Comparison of ENCODE assay signal across 8 cellular contexts in the genomic region with DNA sequence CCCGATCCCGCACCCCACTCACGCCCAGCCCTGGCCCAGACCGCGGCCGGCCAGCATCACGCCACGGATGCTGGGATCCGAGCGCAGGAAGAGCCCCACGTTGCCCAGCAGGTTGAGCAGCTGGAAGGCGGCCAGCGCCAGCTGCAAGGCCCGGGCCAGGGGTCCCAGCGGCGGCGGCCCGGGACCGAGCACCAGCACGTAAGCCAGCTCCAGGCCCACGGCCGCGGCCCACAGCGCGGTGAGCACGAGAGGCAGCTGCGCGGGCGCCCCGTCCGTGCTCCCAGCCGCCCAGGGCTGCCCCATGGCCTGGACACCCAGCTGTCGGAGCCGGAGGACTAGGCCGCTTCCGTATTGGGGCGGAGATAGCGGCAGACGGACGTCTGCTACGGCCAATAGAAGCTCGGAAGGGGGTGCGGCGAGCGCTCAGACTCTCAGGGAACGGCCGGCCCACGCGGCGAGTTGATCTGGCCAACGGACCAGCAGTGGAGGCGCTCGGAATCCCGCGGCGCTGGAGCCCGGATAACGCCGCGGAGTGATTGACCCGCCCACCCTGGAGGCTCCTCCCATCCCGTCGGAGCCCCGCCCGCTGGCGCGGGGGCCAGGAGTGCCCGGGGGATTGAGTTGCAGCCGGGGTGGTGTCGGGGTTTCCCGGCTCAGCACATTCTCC. TPM values are rescaled to one million over a fixed set of nuclear protein-coding genes. Genes with fewer than 3 reads are reported as not detected.
DNase-seq lines count a peak whose midpoint lies in the region; ATAC-seq, FAIRE-seq and TF ChIP-seq lines count a peak whose summit lies in the region.

A gene with protein sequence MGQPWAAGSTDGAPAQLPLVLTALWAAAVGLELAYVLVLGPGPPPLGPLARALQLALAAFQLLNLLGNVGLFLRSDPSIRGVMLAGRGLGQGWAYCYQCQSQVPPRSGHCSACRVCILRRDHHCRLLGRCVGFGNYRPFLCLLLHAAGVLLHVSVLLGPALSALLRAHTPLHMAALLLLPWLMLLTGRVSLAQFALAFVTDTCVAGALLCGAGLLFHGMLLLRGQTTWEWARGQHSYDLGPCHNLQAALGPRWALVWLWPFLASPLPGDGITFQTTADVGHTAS (minus strand): TSS at position 348 of the 667 bp plus-strand sequence. CDS start 45 bp downstream, at position 303.

- DNase-seq in GM12891 (ENCODE audit: insufficient read length, low spot score) (peak; percentile 97), NCI-H1436 treated with DMSO at 0.1 percent for 48 hours (lab: John Stamatoyannopoulos, UW) (peak; percentile 40), amniotic epithelial cell (ENCODE audit: low read depth) (peak; percentile 95), left ventricle myocardium inferior (peak; percentile 98), progenitor cell of endocrine pancreas (ENCODE audit: low spot score, unreplicated experiment) (peak; percentile 88)

- intact Hi-C loops in T-helper 1 cell treated with Interleukin-12 subunit alpha and Interleukin-12 subunit beta and Interleukin-4 antibody, amounts not matched to agents 30 ng/mL and 1 ng/mL, for 36 hours (cut with micrococcal nuclease): loop anchor here (1.0 to 2.0 kb wide), 12 partner anchors 13 to 257 kb away; partner anchors contain the start of genes BBS1, CCDC87, CCS and DPP3
- intact Hi-C loops in left ventricle myocardium inferior (cut with micrococcal nuclease): no loop called here

- peak within 1 kb of the TSS; percentile 69 for H3K4me3 Mint-ChIP-seq in progenitor cell of endocrine pancreas (ENCODE audit: low read depth)

- peak; percentile 80 for ATAC-seq in HG02840 (IDR thresholded peaks at IDR 0.05; ENCODE audit: low FRiP score, unreplicated experiment)

- no peaks in the 10 kb centered on the region for H3K27me3 ChIP-seq in left ventricle myocardium inferior (ENCODE audit: low read depth)

- WGBS in urinary bladder: under 1% methylated on average over 71 of the region's 71 CpGs

- H3K9me3 ChIP-seq in left ventricle myocardium inferior (replicated peaks): no peaks in the 10 kb centered on the region

- H3K36me3 ChIP-seq in left ventricle myocardium inferior (peaks cover 27% of the 10 kb centered on the region), urinary bladder (ENCODE audit: insufficient read depth) (peaks cover 3% of the 10 kb centered on the region)

- H3K4me1 ChIP-seq in left ventricle myocardium inferior: peaks cover 36% of the 10 kb centered on the region
- no peaks in the 10 kb centered on the region for H3K4me1 ChIP-seq in urinary bladder (ENCODE audit: insufficient read depth)

- H3K27ac ChIP-seq in left ventricle myocardium inferior (replicated peaks) (peak within 1 kb of the TSS; percentile 76), urinary bladder (ENCODE audit: low read depth) (no peak within 1 kb of the TSS)

- TF ChIP-seq CTCF in left ventricle myocardium inferior (IDR thresholded peaks at IDR 0.05; ENCODE audit: borderline replicate concordance) (no peak), progenitor cell of endocrine pancreas (IDR thresholded peaks at IDR 0.05; ENCODE audit: unreplicated experiment) (no peak)

- peaks cover 12% of the 10 kb centered on the region for H3K4me1 Mint-ChIP-seq in progenitor cell of endocrine pancreas (ENCODE audit: low read depth)

- FAIRE-seq in GM12891 (lab: Jason Lieb, UNC): peak; percentile 95

- H3K27me3 Mint-ChIP-seq in progenitor cell of endocrine pancreas: peaks cover 15% of the 10 kb centered on the region

- H3K36me3 Mint-ChIP-seq in progenitor cell of endocrine pancreas (ENCODE audit: insufficient read depth): peaks cover 8% of the 10 kb centered on the region

- H3K9me3 Mint-ChIP-seq in progenitor cell of endocrine pancreas (ENCODE audit: low read depth): no peaks in the 10 kb centered on the region

- peak; percentile 46; the same call in 1 of the 2 replicates for TF ChIP-seq POLR2A in GM12891 (IDR thresholded peaks at IDR 0.05; ENCODE audit: low read depth, low read length)

- H3K4me3 ChIP-seq in left ventricle myocardium inferior: peak within 1 kb of the TSS; percentile 88
- H3K4me3 ChIP-seq in urinary bladder (ENCODE audit: low read depth, low read length): peak within 1 kb of the TSS; percentile 86

- peak within 1 kb of the TSS; percentile 77 for H3K27ac Mint-ChIP-seq in progenitor cell of endocrine pancreas

TF ChIP-seq in GM12891, 5 proteins besides CTCF, POLR2A, EP300 and RAD21:
- no peak for TF ChIP-seq PAX5 (IDR thresholded peaks at IDR 0.05; ENCODE audit: insufficient read depth, low read length, severe bottlenecking)
- no peak for TF ChIP-seq TAF1 (IDR thresholded peaks at IDR 0.05; ENCODE audit: low read depth, low read length)
- TF ChIP-seq SPI1 (IDR thresholded peaks at IDR 0.05; ENCODE audit: low read depth, low read length): 0 out of 2 replicates have a peak, but pooled peaks have one; percentile 26

RNA-seq across cellular contexts. Expression of the gene that starts here (rescaled TPM):
- 4.8 TPM for polyA plus RNA-seq in GM12891 (2012; ENCODE audit: low read depth, missing spikeins)
- 16.2 and 17.5 TPM in 2 replicates for total RNA-seq in T-helper 1 cell treated with Interleukin-12 subunit alpha and Interleukin-12 subunit beta and Interleukin-4 antibody, amounts not matched to agents 30 ng/mL and 1 ng/mL, for 36 hours
- total RNA-seq in left ventricle myocardium inferior (5.2 TPM), progenitor cell of endocrine pancreas (9.7 and 10.5 TPM in 2 replicates), urinary bladder (5.0 TPM)
- polyA plus RNA-seq in urinary bladder: 11.4 TPM

Comparison
In these comparisons a context has a peak if more than half of its experiments do, and no peak if none do; other contexts are left out.
1. DNase-seq: peak in every context shown above with its lines; median percentile 98 in left ventricle myocardium inferior; 97 in GM12891; 95 in amniotic epithelial cell; 88 in progenitor cell of endocrine pancreas; 40 in NCI-H1436 treated with DMSO at 0.1 percent for 48 hours.